23 cellular contexts compared by ENCODE assay signal in genomic region chr2:238155761-238156694, GRCh38. TPM values are rescaled to one million over a fixed set of nuclear protein-coding genes. Genes with fewer than 3 reads are reported as not detected.
DNase-seq lines count a peak whose midpoint lies in the region; ATAC-seq, FAIRE-seq and TF ChIP-seq lines count a peak whose summit lies in the region.
"Had no signal": no experiment of that assay in that cellular context is flagged by ENCODE, and none has a peak within 500 bp of the region (broad histone marks: within the 10 kb centered on the region; RNA-seq: fewer than 3 reads in every experiment).

No MANE protein-coding gene starts in this region.

- 84 to 85% methylated on average over 11 to 18 of the region's 18 CpGs for WGBS in endodermal cell (ENCODE audit: insufficient coverage in 1 of 2, insufficient read length in 1 of 2), 2 experiments

- H3K36me3 Mint-ChIP-seq in neural progenitor cell (no peaks in the 10 kb centered on the region), endodermal cell (ENCODE audit: low read depth) (no peaks in the 10 kb centered on the region)
- H3K36me3 Mint-ChIP-seq: CD4-positive, CD25-positive, alpha-beta regulatory T cell; WTC11 had no signal

- H3K36me3 ChIP-seq in BLaER1 (no peaks in the 10 kb centered on the region), neural progenitor cell (no peaks in the 10 kb centered on the region), endodermal cell (ENCODE audit: control insufficient read depth, insufficient read depth, low read length) (no peaks in the 10 kb centered on the region)
- H3K36me3 ChIP-seq: thyroid gland had no signal

- peaks cover 12% of the 10 kb centered on the region for H3F3A ChIP-seq in neural progenitor cell (ENCODE audit: low read depth)

- H3K27me3 ChIP-seq in BLaER1 (peaks cover 10% of the 10 kb centered on the region; the same call in 1 of the 2 replicates), neural progenitor cell (peaks cover 45% of the 10 kb centered on the region), endodermal cell (ENCODE audit: control insufficient read depth, insufficient read depth, low read length, poor library complexity, severe bottlenecking) (peaks cover 20% of the 10 kb centered on the region)
- H3K27me3 ChIP-seq: thyroid gland had no signal

- peak; percentile 39 for DNase-seq in RCC 7860 (ENCODE audit: low spot score)
- peak; percentile 59 for DNase-seq in fibroblast of peridontal ligament (ENCODE audit: extremely low read depth)
- no peak for DNase-seq in neural progenitor cell (ENCODE audit: low spot score)
- DNase-seq in endodermal cell, result no peak
- DNase-seq in islet precursor cell, result no peak
- DNase-seq: activated CD4-positive, alpha-beta memory T cell treated with anti-CD3 and anti-CD28 coated beads, Interleukin-2, amount 10 ng/mL, durations not matched to agents 7 days and 5 days; activated naive CD4-positive, alpha-beta T cell treated with anti-CD3 and anti-CD28 coated beads for 36 hours; activated T-cell treated with anti-CD3 and anti-CD28 coated beads, Interleukin-2, amount 50 U/mL, for 24 hours; anterior cingulate cortex; CD4-positive, CD25-positive, alpha-beta regulatory T cell; hypothalamus; midbrain; NCI-H1092 treated with DMSO at 0.1 percent for 48 hours; NCI-H2029 treated with DMSO at 0.1 percent for 48 hours; SHP77; stimulated activated naive B cell treated with anti-CD40 and anti-IgM and Interleukin-4, amounts not matched to agents 10 μg/mL and 1 μg/mL and 100 μg/mL, for 72 hours had no signal

- H3K27ac Mint-ChIP-seq in neural progenitor cell, result peak overlapping the region; percentile 78
- no peak overlapping the region for H3K27ac Mint-ChIP-seq in endodermal cell
- H3K27ac Mint-ChIP-seq: activated CD4-positive, alpha-beta memory T cell treated with anti-CD3 and anti-CD28 coated beads, Interleukin-2, amount 10 ng/mL, durations not matched to agents 7 days and 5 days; activated naive CD4-positive, alpha-beta T cell treated with anti-CD3 and anti-CD28 coated beads for 36 hours; activated T-cell treated with anti-CD3 and anti-CD28 coated beads, Interleukin-2, amount 50 U/mL, for 24 hours; CD4-positive, CD25-positive, alpha-beta regulatory T cell; stimulated activated naive B cell treated with anti-CD40 and anti-IgM and Interleukin-4, amounts not matched to agents 10 μg/mL and 1 μg/mL and 100 μg/mL, for 72 hours; WTC11 had no signal

- H3K4me3 Mint-ChIP-seq in neural progenitor cell, result peak overlapping the region; percentile 46
- no peak overlapping the region for H3K4me3 Mint-ChIP-seq in endodermal cell
- H3K4me3 Mint-ChIP-seq: activated CD4-positive, alpha-beta memory T cell treated with anti-CD3 and anti-CD28 coated beads, Interleukin-2, amount 10 ng/mL, durations not matched to agents 7 days and 5 days; activated naive CD4-positive, alpha-beta T cell treated with anti-CD3 and anti-CD28 coated beads for 36 hours; activated T-cell treated with anti-CD3 and anti-CD28 coated beads, Interleukin-2, amount 50 U/mL, for 24 hours; CD4-positive, CD25-positive, alpha-beta regulatory T cell; neural crest cell; stimulated activated naive B cell treated with anti-CD40 and anti-IgM and Interleukin-4, amounts not matched to agents 10 μg/mL and 1 μg/mL and 100 μg/mL, for 72 hours; WTC11 had no signal

- H3K4me2 ChIP-seq in BLaER1 (peak overlapping the region; percentile 42), neural progenitor cell (no peak overlapping the region)

- no peak overlapping the region for H2AFZ ChIP-seq in neural progenitor cell (replicated peaks)

- H3K9me3 ChIP-seq in BLaER1 (no peaks in the 10 kb centered on the region; the same call in 1 of the 2 replicates), neural progenitor cell (ENCODE audit: low read depth) (no peaks in the 10 kb centered on the region), endodermal cell (ENCODE audit: control insufficient read depth, low read length) (no peaks in the 10 kb centered on the region)
- H3K9me3 ChIP-seq: thyroid gland had no signal

- H3K4me1 Mint-ChIP-seq in neural progenitor cell (peaks cover 21% of the 10 kb centered on the region), endodermal cell (peaks cover 2% of the 10 kb centered on the region)

- peaks cover 3% of the 10 kb centered on the region for H3K9me3 Mint-ChIP-seq in neural progenitor cell
- peaks cover 4% of the 10 kb centered on the region for H3K9me3 Mint-ChIP-seq in endodermal cell
- H3K9me3 Mint-ChIP-seq: activated CD4-positive, alpha-beta memory T cell treated with anti-CD3 and anti-CD28 coated beads, Interleukin-2, amount 10 ng/mL, durations not matched to agents 7 days and 5 days; neural crest cell had no signal

- H3K27ac ChIP-seq in BLaER1, result no peak overlapping the region
- H3K27ac ChIP-seq in neural progenitor cell, result no peak overlapping the region
- no peak overlapping the region for H3K27ac ChIP-seq in endodermal cell (ENCODE audit: low read depth, low read length)
- H3K27ac ChIP-seq: thyroid gland had no signal

- H4K20me1 ChIP-seq in BLaER1, result 0 out of 2 replicates have a peak, but pooled peaks cover 6% of the 10 kb centered on the region
- peaks cover 16% of the 10 kb centered on the region for H4K20me1 ChIP-seq in neural progenitor cell (ENCODE audit: low read depth)

- H3K79me2 ChIP-seq in neural progenitor cell (ENCODE audit: low read depth), result no peaks in the 10 kb centered on the region

- peaks cover 45% of the 10 kb centered on the region for H3K4me1 ChIP-seq in BLaER1
- H3K4me1 ChIP-seq in neural progenitor cell, result peaks cover 18% of the 10 kb centered on the region
- no peaks in the 10 kb centered on the region for H3K4me1 ChIP-seq in endodermal cell (ENCODE audit: control insufficient read depth, insufficient read depth, low read length)

- no peak for TF ChIP-seq CTCF in neural progenitor cell (IDR thresholded peaks at IDR 0.05)
- no peak for TF ChIP-seq CTCF in endodermal cell (conservative IDR thresholded peaks at IDR 0.05)

- no peak overlapping the region for H3K9ac ChIP-seq in BLaER1
- H3K9ac ChIP-seq in neural progenitor cell, result no peak overlapping the region
- no peak overlapping the region for H3K9ac ChIP-seq in endodermal cell (ENCODE audit: extremely low read depth, low read length, poor library complexity, severe bottlenecking)

- no peak for FAIRE-seq in RCC 7860 (lab: Jason Lieb, UNC)

- no peak for ATAC-seq in HG03442 (IDR thresholded peaks at IDR 0.05; ENCODE audit: unreplicated experiment)
- no peak for ATAC-seq in HG03571 (IDR thresholded peaks at IDR 0.05; ENCODE audit: unreplicated experiment)
- ATAC-seq: stimulated activated naive B cell treated with anti-CD40 and anti-IgM and Interleukin-4, amounts not matched to agents 10 μg/mL and 1 μg/mL and 100 μg/mL, for 72 hours; WTC11 had no signal

- H3K4me3 ChIP-seq in BLaER1 (no peak overlapping the region), neural progenitor cell (no peak overlapping the region), endodermal cell (ENCODE audit: low read length) (no peak overlapping the region)
- H3K4me3 ChIP-seq: thyroid gland had no signal

- H3K27me3 Mint-ChIP-seq in neural progenitor cell (ENCODE audit: insufficient read depth, low read depth), result peaks cover 24% of the 10 kb centered on the region
- peaks cover 32% of the 10 kb centered on the region for H3K27me3 Mint-ChIP-seq in endodermal cell (ENCODE audit: insufficient read depth)

RNA-seq across cellular contexts. Expression of gene ERFE, which starts 2.7 kb away (rescaled TPM):
- 0.09 TPM in 1 of 2 replicates, not detected in the other for total RNA-seq in neural progenitor cell (ENCODE audit: low replicate concordance)
- 1 to 10 TPM in 1 of 2 donors, under 1 TPM in 1; 0.48 to 1.6 TPM for total RNA-seq in endodermal cell
- polyA plus RNA-seq in endodermal cell (2013, experiment 1 of 2), result 3.4 TPM
- polyA plus RNA-seq in endodermal cell (2013, experiment 2 of 2), result 2.0 TPM
- total RNA-seq: activated CD4-positive, alpha-beta memory T cell treated with anti-CD3 and anti-CD28 coated beads, Interleukin-2, amount 10 ng/mL, durations not matched to agents 7 days and 5 days; CD4-positive, CD25-positive, alpha-beta regulatory T cell; T-helper 1 cell treated with Interleukin-12 subunit alpha and Interleukin-12 subunit beta and Interleukin-4 antibody, amounts not matched to agents 30 ng/mL and 1 ng/mL, for 36 hours had no signal

RNA-seq across cellular contexts. Expression of gene KLHL30, which starts 17.6 kb away (rescaled TPM):
- total RNA-seq in neural progenitor cell (ENCODE audit: low replicate concordance) (0.06 TPM in 1 of 2 replicates, not detected in the other), endodermal cell (not detected)
- 0.25 TPM for polyA plus RNA-seq in endodermal cell (2013, experiment 1 of 2)
- 0.41 TPM for polyA plus RNA-seq in endodermal cell (2013, experiment 2 of 2)
- total RNA-seq: activated CD4-positive, alpha-beta memory T cell treated with anti-CD3 and anti-CD28 coated beads, Interleukin-2, amount 10 ng/mL, durations not matched to agents 7 days and 5 days; activated naive CD4-positive, alpha-beta T cell treated with anti-CD3 and anti-CD28 coated beads for 36 hours; CD4-positive, CD25-positive, alpha-beta regulatory T cell; T-helper 1 cell treated with Interleukin-12 subunit alpha and Interleukin-12 subunit beta and Interleukin-4 antibody, amounts not matched to agents 30 ng/mL and 1 ng/mL, for 36 hours; WTC11 had no signal
- polyA plus RNA-seq: CD4-positive, CD25-positive, alpha-beta regulatory T cell had no signal

RNA-seq across cellular contexts. Expression of gene ILKAP, which starts 47.5 kb away (rescaled TPM):
- 19.0 and 24.7 TPM in 2 replicates for total RNA-seq in neural progenitor cell (ENCODE audit: low replicate concordance)
- 10 to 100 TPM; 40.9 to 46.4 TPM for total RNA-seq in endodermal cell
- polyA plus RNA-seq in endodermal cell (2013, experiment 1 of 2), result 42.6 TPM
- 38.0 TPM for polyA plus RNA-seq in endodermal cell (2013, experiment 2 of 2)

RNA-seq across cellular contexts. Expression of gene ESPNL, which starts 55.9 kb away (rescaled TPM):
- total RNA-seq in neural progenitor cell (ENCODE audit: low replicate concordance) (0.58 and 0.59 TPM in 2 replicates), endodermal cell (under 1 TPM; 0.15 to 0.86 TPM)
- polyA plus RNA-seq in endodermal cell (2013, experiment 1 of 2), result 0.32 TPM
- polyA plus RNA-seq in endodermal cell (2013, experiment 2 of 2), result 0.25 TPM
- total RNA-seq: CD4-positive, CD25-positive, alpha-beta regulatory T cell had no signal
- polyA plus RNA-seq: CD4-positive, CD25-positive, alpha-beta regulatory T cell had no signal

Comparison
In these comparisons a context has a peak if more than half of its experiments do, and no peak if none do; other contexts are left out.
1. DNase-seq: peak in RCC 7860 (single experiment) and fibroblast of peridontal ligament (single experiment); none in neural progenitor cell (single experiment), endodermal cell (single experiment) and islet precursor cell (single experiment).